1 cellular context compared by ENCODE assay signal in the genomic region with DNA sequence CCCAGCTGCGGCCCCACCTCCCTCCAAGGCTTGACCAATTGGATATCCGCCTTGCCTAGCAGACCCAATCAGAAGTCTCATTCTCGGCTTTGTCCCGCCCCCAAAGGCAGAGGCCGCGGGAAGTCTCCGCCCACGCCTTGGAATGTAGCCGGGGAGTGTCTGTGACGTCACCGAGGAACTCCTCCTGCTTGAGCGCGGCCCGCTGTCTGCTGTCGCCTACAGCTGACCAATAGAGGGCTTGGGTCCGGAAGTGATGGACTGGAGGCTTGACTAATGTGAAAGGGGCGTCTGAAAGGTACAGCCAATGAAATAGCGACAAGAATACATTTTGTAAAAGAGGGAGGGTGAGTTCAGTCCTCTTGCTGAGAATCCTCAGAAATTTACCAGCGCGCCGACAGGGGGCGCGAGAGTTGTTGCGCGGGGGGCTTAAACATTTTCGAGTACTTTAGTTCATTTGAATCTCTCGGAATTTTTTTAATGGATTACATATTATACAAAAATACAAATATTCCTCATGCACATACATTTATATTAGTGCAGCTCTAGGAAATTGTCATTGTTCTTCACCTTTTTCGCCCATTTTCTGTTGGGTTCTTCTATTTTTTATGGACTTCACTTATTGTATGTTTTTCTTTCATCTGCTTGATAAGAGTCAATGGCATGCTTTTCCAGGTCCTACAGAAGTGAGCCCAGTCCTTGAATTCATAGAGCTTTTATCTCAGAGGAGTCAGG.
A peak's percentile ranks its signal among the peaks of the same experiment; 100 is the strongest.
TF ChIP-seq lines count a peak whose summit lies in the region.

No MANE protein-coding gene starts in this region.

TF ChIP-seq in HepG2, 621 proteins besides CTCF, POLR2A, EP300 and RAD21 (continued from another document):
- TF ChIP-seq, protein P1, sequence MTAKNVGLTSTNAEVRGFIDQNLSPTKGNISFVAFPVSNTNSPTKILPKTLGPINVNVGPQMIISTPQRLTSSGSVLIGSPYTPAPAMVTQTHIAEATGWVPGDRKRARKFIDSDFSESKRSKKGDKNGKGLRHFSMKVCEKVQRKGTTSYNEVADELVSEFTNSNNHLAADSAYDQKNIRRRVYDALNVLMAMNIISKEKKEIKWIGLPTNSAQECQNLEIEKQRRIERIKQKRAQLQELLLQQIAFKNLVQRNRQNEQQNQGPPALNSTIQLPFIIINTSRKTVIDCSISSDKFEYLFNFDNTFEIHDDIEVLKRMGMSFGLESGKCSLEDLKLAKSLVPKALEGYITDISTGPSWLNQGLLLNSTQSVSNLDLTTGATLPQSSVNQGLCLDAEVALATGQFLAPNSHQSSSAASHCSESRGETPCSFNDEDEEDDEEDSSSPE (CRISPR knock-in tag; IDR thresholded peaks at IDR 0.05) = peak; percentile 67; the same call in 1 of the 2 replicates
- peak; percentile 33; the same call in 1 of the 2 replicates for TF ChIP-seq GATAD2A (CRISPR knock-in tag; IDR thresholded peaks at IDR 0.05)
- TF ChIP-seq CBX1 (IDR thresholded peaks at IDR 0.05; ENCODE audit: low read depth) = peak; percentile 17
- TF ChIP-seq SOX6 (IDR thresholded peaks at IDR 0.05) = no peak
- TF ChIP-seq SOX6 (CRISPR knock-in tag; IDR thresholded peaks at IDR 0.05) = peak; percentile 22; the same call in 1 of the 2 replicates
- TF ChIP-seq SP5 (CRISPR knock-in tag; IDR thresholded peaks at IDR 0.05; ENCODE audit: borderline replicate concordance, low read depth) = peak; percentile 47
- peak; percentile 99 for TF ChIP-seq XBP1 (CRISPR knock-in tag; IDR thresholded peaks at IDR 0.05)
- 0 out of 2 replicates have a peak, but pooled peaks have one; percentile 3 for TF ChIP-seq MXD4 (CRISPR knock-in tag; IDR thresholded peaks at IDR 0.05)
- TF ChIP-seq MEF2D (CRISPR knock-in tag; IDR thresholded peaks at IDR 0.05) = peak; percentile 6; the same call in 1 of the 2 replicates
- TF ChIP-seq, protein P2, sequence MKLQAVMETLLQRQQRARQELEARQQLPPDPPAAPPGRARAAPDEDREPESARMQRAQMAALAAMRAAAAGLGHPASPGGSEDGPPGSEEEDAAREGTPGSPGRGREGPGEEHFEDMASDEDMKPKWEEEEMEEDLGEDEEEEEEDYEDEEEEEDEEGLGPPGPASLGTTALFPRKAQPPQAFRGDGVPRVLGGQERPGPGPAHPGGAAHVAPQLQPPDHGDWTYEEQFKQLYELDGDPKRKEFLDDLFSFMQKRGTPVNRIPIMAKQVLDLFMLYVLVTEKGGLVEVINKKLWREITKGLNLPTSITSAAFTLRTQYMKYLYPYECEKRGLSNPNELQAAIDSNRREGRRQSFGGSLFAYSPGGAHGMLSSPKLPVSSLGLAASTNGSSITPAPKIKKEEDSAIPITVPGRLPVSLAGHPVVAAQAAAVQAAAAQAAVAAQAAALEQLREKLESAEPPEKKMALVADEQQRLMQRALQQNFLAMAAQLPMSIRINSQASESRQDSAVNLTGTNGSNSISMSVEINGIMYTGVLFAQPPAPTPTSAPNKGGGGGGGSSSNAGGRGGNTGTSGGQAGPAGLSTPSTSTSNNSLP (IDR thresholded peaks at IDR 0.05; ENCODE audit: low read depth, low read length) = peak; percentile 53; the same call in 1 of the 2 replicates
- TF ChIP-seq ELF3 (CRISPR knock-in tag; IDR thresholded peaks at IDR 0.05) = peak; percentile 35; the same call in 1 of the 2 replicates
- no peak for TF ChIP-seq EZH2 (conservative IDR thresholded peaks at IDR 0.05; ENCODE audit: low read depth, low read length)
- TF ChIP-seq, protein P3, sequence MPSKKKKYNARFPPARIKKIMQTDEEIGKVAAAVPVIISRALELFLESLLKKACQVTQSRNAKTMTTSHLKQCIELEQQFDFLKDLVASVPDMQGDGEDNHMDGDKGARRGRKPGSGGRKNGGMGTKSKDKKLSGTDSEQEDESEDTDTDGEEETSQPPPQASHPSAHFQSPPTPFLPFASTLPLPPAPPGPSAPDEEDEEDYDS (CRISPR knock-in tag; IDR thresholded peaks at IDR 0.05) = peak; percentile 91
- TF ChIP-seq ZNF501 (CRISPR knock-in tag; IDR thresholded peaks at IDR 0.05) = 0 out of 2 replicates have a peak, but pooled peaks have one; percentile 31
- TF ChIP-seq, protein P4, sequence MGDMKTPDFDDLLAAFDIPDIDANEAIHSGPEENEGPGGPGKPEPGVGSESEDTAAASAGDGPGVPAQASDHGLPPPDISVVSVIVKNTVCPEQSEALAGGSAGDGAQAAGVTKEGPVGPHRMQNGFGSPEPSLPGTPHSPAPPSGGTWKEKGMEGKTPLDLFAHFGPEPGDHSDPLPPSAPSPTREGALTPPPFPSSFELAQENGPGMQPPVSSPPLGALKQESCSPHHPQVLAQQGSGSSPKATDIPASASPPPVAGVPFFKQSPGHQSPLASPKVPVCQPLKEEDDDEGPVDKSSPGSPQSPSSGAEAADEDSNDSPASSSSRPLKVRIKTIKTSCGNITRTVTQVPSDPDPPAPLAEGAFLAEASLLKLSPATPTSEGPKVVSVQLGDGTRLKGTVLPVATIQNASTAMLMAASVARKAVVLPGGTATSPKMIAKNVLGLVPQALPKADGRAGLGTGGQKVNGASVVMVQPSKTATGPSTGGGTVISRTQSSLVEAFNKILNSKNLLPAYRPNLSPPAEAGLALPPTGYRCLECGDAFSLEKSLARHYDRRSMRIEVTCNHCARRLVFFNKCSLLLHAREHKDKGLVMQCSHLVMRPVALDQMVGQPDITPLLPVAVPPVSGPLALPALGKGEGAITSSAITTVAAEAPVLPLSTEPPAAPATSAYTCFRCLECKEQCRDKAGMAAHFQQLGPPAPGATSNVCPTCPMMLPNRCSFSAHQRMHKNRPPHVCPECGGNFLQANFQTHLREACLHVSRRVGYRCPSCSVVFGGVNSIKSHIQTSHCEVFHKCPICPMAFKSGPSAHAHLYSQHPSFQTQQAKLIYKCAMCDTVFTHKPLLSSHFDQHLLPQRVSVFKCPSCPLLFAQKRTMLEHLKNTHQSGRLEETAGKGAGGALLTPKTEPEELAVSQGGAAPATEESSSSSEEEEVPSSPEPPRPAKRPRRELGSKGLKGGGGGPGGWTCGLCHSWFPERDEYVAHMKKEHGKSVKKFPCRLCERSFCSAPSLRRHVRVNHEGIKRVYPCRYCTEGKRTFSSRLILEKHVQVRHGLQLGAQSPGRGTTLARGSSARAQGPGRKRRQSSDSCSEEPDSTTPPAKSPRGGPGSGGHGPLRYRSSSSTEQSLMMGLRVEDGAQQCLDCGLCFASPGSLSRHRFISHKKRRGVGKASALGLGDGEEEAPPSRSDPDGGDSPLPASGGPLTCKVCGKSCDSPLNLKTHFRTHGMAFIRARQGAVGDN (CRISPR knock-in tag; IDR thresholded peaks at IDR 0.05) = peak; percentile 60; the same call in 1 of the 2 replicates
- TF ChIP-seq TBX2 (CRISPR knock-in tag; IDR thresholded peaks at IDR 0.05; ENCODE audit: borderline replicate concordance) = peak; percentile 53; the same call in 1 of the 2 replicates
- TF ChIP-seq SMC3 (IDR thresholded peaks at IDR 0.05; ENCODE audit: low read length) = peak; percentile 57; the same call in 1 of the 2 replicates
- peak; percentile 45; the same call in 1 of the 2 replicates for TF ChIP-seq MEIS2 (CRISPR knock-in tag; IDR thresholded peaks at IDR 0.05)
- TF ChIP-seq, protein P5, sequence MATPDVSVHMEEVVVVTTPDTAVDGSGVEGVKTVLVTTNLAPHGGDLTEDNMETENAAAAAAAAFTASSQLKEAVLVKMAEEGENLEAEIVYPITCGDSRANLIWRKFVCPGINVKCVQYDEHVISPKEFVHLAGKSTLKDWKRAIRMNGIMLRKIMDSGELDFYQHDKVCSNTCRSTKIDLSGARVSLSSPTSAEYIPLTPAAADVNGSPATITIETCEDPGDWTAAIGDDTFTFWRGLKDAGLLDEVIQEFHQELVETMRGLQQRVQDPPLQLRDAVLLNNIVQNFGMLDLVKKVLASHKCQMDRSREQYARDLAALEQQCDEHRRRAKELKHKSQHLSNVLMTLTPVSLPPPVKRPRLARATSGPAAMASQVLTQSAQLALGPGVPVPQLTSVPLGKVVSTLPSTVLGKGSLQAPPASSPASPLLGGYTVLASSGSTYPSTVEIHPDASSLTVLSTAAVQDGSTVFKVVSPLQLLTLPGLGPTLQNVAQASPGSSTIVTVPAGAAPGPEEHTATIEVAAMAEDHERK (CRISPR knock-in tag; IDR thresholded peaks at IDR 0.05; ENCODE audit: low read depth) = no peak
- TF ChIP-seq RFX5 (IDR thresholded peaks at IDR 0.05; ENCODE audit: low read depth, low read length) = peak; percentile 89
- TF ChIP-seq ZNF747 (CRISPR knock-in tag; IDR thresholded peaks at IDR 0.05; ENCODE audit: borderline replicate concordance) = peak; percentile 42; the same call in 1 of the 2 replicates
- peak; percentile 21; the same call in 1 of the 2 replicates for TF ChIP-seq DMAP1 (CRISPR knock-in tag; IDR thresholded peaks at IDR 0.05)
- TF ChIP-seq, protein P6, sequence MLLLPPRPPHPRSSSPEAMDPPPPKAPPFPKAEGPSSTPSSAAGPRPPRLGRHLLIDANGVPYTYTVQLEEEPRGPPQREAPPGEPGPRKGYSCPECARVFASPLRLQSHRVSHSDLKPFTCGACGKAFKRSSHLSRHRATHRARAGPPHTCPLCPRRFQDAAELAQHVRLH (CRISPR knock-in tag; IDR thresholded peaks at IDR 0.05; ENCODE audit: borderline replicate concordance, low read depth) = peak; percentile 28; the same call in 1 of the 2 replicates
- TF ChIP-seq, protein P7, sequence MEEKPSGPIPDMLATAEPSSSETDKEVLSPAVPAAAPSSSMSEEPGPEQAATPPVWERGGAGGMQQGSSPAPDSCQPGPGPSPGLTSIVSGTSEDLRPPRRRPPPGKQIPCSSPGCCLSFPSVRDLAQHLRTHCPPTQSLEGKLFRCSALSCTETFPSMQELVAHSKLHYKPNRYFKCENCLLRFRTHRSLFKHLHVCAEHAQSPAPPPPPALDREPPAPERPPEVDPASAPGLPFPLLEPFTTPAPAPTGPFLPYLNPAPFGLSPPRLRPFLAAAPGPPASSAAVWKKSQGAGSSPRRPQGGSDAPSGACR (CRISPR knock-in tag; IDR thresholded peaks at IDR 0.05) = no peak
- 0 out of 2 replicates have a peak, but pooled peaks have one; percentile 46 for TF ChIP-seq NRL (CRISPR knock-in tag; IDR thresholded peaks at IDR 0.05; ENCODE audit: borderline replicate concordance)
